Comparison of ENCODE assay signal across 8 cellular contexts in genomic region chrX:65534450-65535292, GRCh38. TPM values are rescaled to one million over a fixed set of nuclear protein-coding genes. Genes with fewer than 3 reads are reported as not detected.
DNase-seq lines count a peak whose midpoint lies in the region; ATAC-seq and TF ChIP-seq lines count a peak whose summit lies in the region.

LAS1L (minus strand) TSS chrX:65534787; CDS start chrX:65534715, 72 bp downstream.

- peak within 1 kb of the TSS; percentile 63 to 99 (median 94) for H3K4me3 ChIP-seq in liver (ENCODE audit: low read depth in 1 of 3, low read length in 3 of 3)

- ATAC-seq in GM19395 (IDR thresholded peaks at IDR 0.05; ENCODE audit: unreplicated experiment) (peak; percentile 100), HG03565 (IDR thresholded peaks at IDR 0.05; ENCODE audit: unreplicated experiment) (peak; percentile 99)

- H3K4me1 ChIP-seq in liver (ENCODE audit: control insufficient read depth in 4 of 4, insufficient read depth in 4 of 4, low read length in 3 of 4): peaks cover 1 to 15% (median 12%) of the 10 kb centered on the region in 4 donors

- H3K36me3 ChIP-seq in liver (ENCODE audit: control insufficient read depth in 4 of 4, insufficient read depth in 3 of 4, low read depth in 1 of 4, low read length in 3 of 4): peaks cover 0 to 9% (median 4%) of the 10 kb centered on the region in 4 donors

- H3K27me3 ChIP-seq in liver (ENCODE audit: control insufficient read depth in 4 of 4, insufficient read depth in 4 of 4, low read length in 3 of 4): no peaks in the 10 kb centered on the region

- H3K9me3 ChIP-seq in liver (ENCODE audit: control insufficient read depth in 4 of 4, low read length in 3 of 4): no peaks in the 10 kb centered on the region

- DNase-seq in NCI-H774 (lab: John Stamatoyannopoulos, UW): peak; percentile 85
- DNase-seq in activated CD4-positive, alpha-beta T cell treated with anti-CD3 and anti-CD28 coated beads, Interleukin-2, amount 50 U/mL, for 4 hours: peak; percentile 82 to 85
- DNase-seq in dermis microvascular lymphatic vessel endothelial cell (ENCODE audit: low read depth in 2 of 2): peak; percentile 85 to 90
- peak; percentile 90 for DNase-seq in stimulated activated CD4-positive, alpha-beta T cell treated with anti-CD3 and anti-CD28 coated beads, Interleukin-4, amount 100 ng/mL, for 24 hours

- 2% methylated on average over 50 of the region's 50 CpGs for WGBS in liver

- peak within 1 kb of the TSS; percentile 85 for H3K27ac ChIP-seq in C4-2B
- H3K27ac ChIP-seq in liver (ENCODE audit: low read depth in 1 of 2, low read length in 2 of 2): peak within 1 kb of the TSS; percentile 27 to 69

- TF ChIP-seq RAD21 in liver (IDR thresholded peaks at IDR 0.05): no peak

- H3K9ac ChIP-seq in liver (ENCODE audit: low read depth in 1 of 2, low read length in 2 of 2): peak within 1 kb of the TSS; percentile 80 to 89

- TF ChIP-seq CTCF in C4-2B (conservative IDR thresholded peaks at IDR 0.05) (no peak), liver (IDR thresholded peaks at IDR 0.05; ENCODE audit: low read depth, low read length, missing input control) (no peak)

TF ChIP-seq in liver, 16 proteins besides CTCF, POLR2A, EP300 and RAD21:
- TF ChIP-seq TAF1 (conservative IDR thresholded peaks at IDR 0.05) (no peak), HNF4G (IDR thresholded peaks at IDR 0.05) (no peak), NR2F2 (IDR thresholded peaks at IDR 0.05) (peak; percentile 96), GABPA (IDR thresholded peaks at IDR 0.05 in 1 of 2, conservative IDR thresholded peaks at IDR 0.05 in 1 of 2) (peak; percentile 89 to 97), FOXA1 (IDR thresholded peaks at IDR 0.05) (no peak), YY1 (IDR thresholded peaks at IDR 0.05) (peak; percentile 62), HNF4A (conservative IDR thresholded peaks at IDR 0.05) (peak; percentile 54 to 78), SP1 (IDR thresholded peaks at IDR 0.05) (peak; percentile 82), ZBTB33 (IDR thresholded peaks at IDR 0.05) (no peak), FOXA2 (IDR thresholded peaks at IDR 0.05) (no peak), EGR1 (IDR thresholded peaks at IDR 0.05; ENCODE audit: low read depth in 2 of 2) (peak; percentile 12 to 39), REST (IDR thresholded peaks at IDR 0.05) (peak; percentile 34), JUND (IDR thresholded peaks at IDR 0.05) (no peak), RXRA (IDR thresholded peaks at IDR 0.05) (peak; percentile 67 to 78)
- TF ChIP-seq, protein P1, sequence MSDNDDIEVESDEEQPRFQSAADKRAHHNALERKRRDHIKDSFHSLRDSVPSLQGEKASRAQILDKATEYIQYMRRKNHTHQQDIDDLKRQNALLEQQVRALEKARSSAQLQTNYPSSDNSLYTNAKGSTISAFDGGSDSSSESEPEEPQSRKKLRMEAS (IDR thresholded peaks at IDR 0.05): peak; percentile 76
- TF ChIP-seq, protein P2, sequence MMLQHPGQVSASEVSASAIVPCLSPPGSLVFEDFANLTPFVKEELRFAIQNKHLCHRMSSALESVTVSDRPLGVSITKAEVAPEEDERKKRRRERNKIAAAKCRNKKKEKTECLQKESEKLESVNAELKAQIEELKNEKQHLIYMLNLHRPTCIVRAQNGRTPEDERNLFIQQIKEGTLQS (IDR thresholded peaks at IDR 0.05): no peak

RNA-seq across cellular contexts. Expression of gene LAS1L, which starts in this region (rescaled TPM):
- total RNA-seq in dermis microvascular lymphatic vessel endothelial cell (20.0 and 20.5 TPM in 2 replicates), liver (10 to 100 TPM; 12.8 to 15.1 TPM)
- polyA plus RNA-seq in liver: 10 to 100 TPM in 1 of 2 donors, 1 to 10 TPM in 1; 8.4 to 15.6 TPM

Comparison
In these comparisons a context has a peak if more than half of its experiments do, and no peak if none do; other contexts are left out.
1. Peak in every context shown above with its lines: DNase-seq, ATAC-seq, H3K4me3 ChIP-seq and H3K27ac ChIP-seq.